8 cellular contexts compared by ENCODE assay signal in the genomic region with DNA sequence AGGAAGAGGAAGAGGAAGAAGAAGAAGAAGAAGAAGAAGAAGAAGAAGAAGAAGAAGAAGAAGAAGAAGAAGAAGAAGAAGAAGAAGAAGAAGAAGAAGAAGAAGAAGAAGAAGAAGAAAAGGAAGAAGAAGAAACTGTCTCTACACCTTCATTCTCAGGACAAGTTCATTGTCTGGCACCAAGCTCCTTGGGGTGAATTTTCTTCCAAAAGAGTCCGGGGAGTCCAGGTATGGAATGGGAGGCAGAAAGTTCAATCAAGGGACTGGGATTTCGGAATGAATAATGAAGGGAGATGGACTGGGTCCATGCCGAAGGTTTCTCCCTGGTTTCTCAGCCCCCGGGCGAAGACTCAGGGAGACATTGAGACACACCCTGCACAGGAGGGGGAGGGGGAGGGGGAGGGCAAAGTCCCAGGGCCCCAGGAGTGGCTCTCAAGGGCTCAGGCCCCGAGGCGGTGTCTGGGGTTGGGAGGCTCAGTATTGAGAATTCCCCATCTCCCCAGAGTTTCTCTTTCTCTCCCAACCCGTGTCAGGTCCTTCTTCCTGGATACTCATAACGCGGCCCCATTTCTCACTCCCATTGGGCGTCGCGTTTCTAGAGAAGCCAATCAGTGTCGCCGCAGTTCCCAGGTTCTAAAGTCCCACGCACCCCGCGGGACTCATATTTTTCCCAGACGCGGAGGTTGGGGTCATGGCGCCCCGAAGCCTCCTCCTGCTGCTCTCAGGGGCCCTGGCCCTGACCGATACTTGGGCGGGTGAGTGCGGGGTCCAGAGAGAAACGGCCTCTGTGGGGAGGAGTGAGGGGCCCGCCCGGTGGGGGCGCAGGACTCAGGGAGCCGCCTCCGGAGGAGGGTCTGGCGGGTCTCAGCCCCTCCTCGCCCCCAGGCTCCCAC. TPM values are rescaled to one million over a fixed set of nuclear protein-coding genes. Genes with fewer than 3 reads are reported as not detected.
A peak's percentile ranks its signal among the peaks of the same experiment; 100 is the strongest.
DNase-seq lines count a peak whose midpoint lies in the region; ATAC-seq, FAIRE-seq and TF ChIP-seq lines count a peak whose summit lies in the region.

HLA-F (plus strand) TSS at position 662 of the 893 bp plus-strand sequence; CDS start at position 692, 30 bp downstream.

- TF ChIP-seq POLR2A in GM12892 (IDR thresholded peaks at IDR 0.05; ENCODE audit: low read depth, low read length) (peak; percentile 82), right lobe of liver (IDR thresholded peaks at IDR 0.05) (peak; percentile 67)

- peak; percentile 85 for ATAC-seq in HG02642 (IDR thresholded peaks at IDR 0.05; ENCODE audit: poor library complexity, unreplicated experiment)
- ATAC-seq in right lobe of liver, result peak; percentile 95 to 98 (median 97)

- POLR2A ChIA-PET in activated CD4-positive, alpha-beta memory T cell treated with anti-CD3 and anti-CD28 coated beads for 36 hours (lab: Charles Lee), result interaction anchor here (0.9 kb wide), 1 partner anchor 26 kb away, joined by 4 read pairs; no protein-coding TSS in a partner anchor

- peak within 1 kb of the TSS in 52 of 59 donors; percentile 29 to 92 (median 74) for H3K27ac ChIP-seq in dorsolateral prefrontal cortex
- peak within 1 kb of the TSS; percentile 82 to 90 (median 87) for H3K27ac ChIP-seq in right lobe of liver

- H3K4me1 Mint-ChIP-seq in activated CD4-positive, alpha-beta memory T cell treated with anti-CD3 and anti-CD28 coated beads for 36 hours (ENCODE audit: low read depth), result peaks cover 56% of the 10 kb centered on the region

- peak within 1 kb of the TSS; percentile 92 for H3K27ac Mint-ChIP-seq in activated CD4-positive, alpha-beta memory T cell treated with anti-CD3 and anti-CD28 coated beads for 36 hours

- FAIRE-seq in GM12892 (lab: Jason Lieb, UNC), result peak; percentile 94

- no peaks in the 10 kb centered on the region for H3K9me3 Mint-ChIP-seq in activated CD4-positive, alpha-beta memory T cell treated with anti-CD3 and anti-CD28 coated beads for 36 hours

- H3K36me3 Mint-ChIP-seq in activated CD4-positive, alpha-beta memory T cell treated with anti-CD3 and anti-CD28 coated beads for 36 hours, result peaks cover 42% of the 10 kb centered on the region

- H3K4me3 Mint-ChIP-seq in activated CD4-positive, alpha-beta memory T cell treated with anti-CD3 and anti-CD28 coated beads for 36 hours, result peak within 1 kb of the TSS; percentile 86

- intact Hi-C loops in activated CD4-positive, alpha-beta memory T cell treated with anti-CD3 and anti-CD28 coated beads for 36 hours (cut with micrococcal nuclease), result loop anchor here (5.0 kb wide), 2 partner anchors 339 to 489 kb away; partner anchors contain the start of genes POLR1H and TRIM26
- intact Hi-C loops in dorsolateral prefrontal cortex (cut with DNase I), result no loop called here
- intact Hi-C loops in right lobe of liver (cut with DNase I), result no loop called here

- H3K9me3 ChIP-seq in right lobe of liver, result no peaks in the 10 kb centered on the region

- H3K27me3 ChIP-seq in dorsolateral prefrontal cortex, result peaks cover 0 to 7% (median 0%) of the 10 kb centered on the region in 45 donors
- no peaks in the 10 kb centered on the region for H3K27me3 ChIP-seq in right lobe of liver

- H3K27me3 Mint-ChIP-seq in activated CD4-positive, alpha-beta memory T cell treated with anti-CD3 and anti-CD28 coated beads for 36 hours, result no peaks in the 10 kb centered on the region

- 6% methylated on average over 17 of the region's 33 CpGs for WGBS in right lobe of liver (ENCODE audit: insufficient coverage, low coverage, low lambda C conversion rate, missing lambda C conversion rate)

- H3K36me3 ChIP-seq in right lobe of liver, result no peaks in the 10 kb centered on the region

- TF ChIP-seq CTCF in dorsolateral prefrontal cortex (IDR thresholded peaks at IDR 0.05 in 54 of 56, conservative IDR thresholded peaks at IDR 0.05 in 2 of 56; ENCODE audit: low read depth in 1 of 56, partially characterized antibody in 56 of 56), result peak in 2 of 56 donors; percentile 5 to 22
- no peak for TF ChIP-seq CTCF in right lobe of liver (IDR thresholded peaks at IDR 0.05)

- DNase-seq in GM12892 (ENCODE audit: insufficient read length) (peak; percentile 79), NCI-H2196 (lab: John Stamatoyannopoulos, UW; ENCODE audit: unreplicated experiment) (peak; percentile 86), dorsolateral prefrontal cortex (peak; percentile 57 to 88 (median 84)), right lobe of liver (peak; percentile 78 to 90 (median 80)), Kasumi-1 (lab: John Stamatoyannopoulos, UW) (no peak)
- DNase-seq in activated CD4-positive, alpha-beta memory T cell treated with anti-CD3 and anti-CD28 coated beads for 36 hours, result peak; percentile 90
- peak; percentile 63 to 68 for DNase-seq in stimulated activated CD4-positive, alpha-beta T cell treated with anti-CD3 and anti-CD28 coated beads, Interleukin-2, amount 100 ng/mL, for 48 hours

- CTCF ChIA-PET in activated CD4-positive, alpha-beta memory T cell treated with anti-CD3 and anti-CD28 coated beads for 36 hours (lab: Charles Lee), result interaction anchor here (1.0 to 1.8 kb wide), 4 partner anchors 11 to 111 kb away, joined by 3 to 5 read pairs (median 3); no protein-coding TSS in a partner anchor

- peaks cover 0 to 6% (median 0%) of the 10 kb centered on the region in 4 donors for H3K4me1 ChIP-seq in right lobe of liver

- H3K4me3 ChIP-seq in dorsolateral prefrontal cortex (peak within 1 kb of the TSS; percentile 59 to 91 (median 77)), right lobe of liver (peak within 1 kb of the TSS; percentile 65 to 76 (median 69))

RNA-seq across cellular contexts. Expression of gene HLA-F, which starts in this region (rescaled TPM):
- 413 TPM for polyA plus RNA-seq in GM12892 (2012; ENCODE audit: missing spikeins)
- total RNA-seq in activated CD4-positive, alpha-beta memory T cell treated with anti-CD3 and anti-CD28 coated beads for 36 hours, result 100 to 1,000 TPM; 256 to 270 TPM
- 10 to 100 TPM in 118 of 120 experiments, 1 to 10 TPM in 2; 9.3 to 64.7 (median 26.2) TPM for total RNA-seq in dorsolateral prefrontal cortex
- 10 to 100 TPM in 5 of 6 experiments, 1 to 10 TPM in 1; 9.8 to 41.3 (median 26.4) TPM for total RNA-seq in right lobe of liver

Comparison
In these comparisons a context has a peak if more than half of its experiments do, and no peak if none do; other contexts are left out.
1. DNase-seq: peak in GM12892 (single experiment), NCI-H2196 (single experiment), activated CD4-positive, alpha-beta memory T cell treated with anti-CD3 and anti-CD28 coated beads for 36 hours (single experiment), dorsolateral prefrontal cortex (10 of 10), right lobe of liver (3 of 3) and stimulated activated CD4-positive, alpha-beta T cell treated with anti-CD3 and anti-CD28 coated beads, Interleukin-2, amount 100 ng/mL, for 48 hours (2 of 2); none in Kasumi-1 (0 of 2).